Comparison of ENCODE assay signal across 22 cellular contexts in the genomic region with DNA sequence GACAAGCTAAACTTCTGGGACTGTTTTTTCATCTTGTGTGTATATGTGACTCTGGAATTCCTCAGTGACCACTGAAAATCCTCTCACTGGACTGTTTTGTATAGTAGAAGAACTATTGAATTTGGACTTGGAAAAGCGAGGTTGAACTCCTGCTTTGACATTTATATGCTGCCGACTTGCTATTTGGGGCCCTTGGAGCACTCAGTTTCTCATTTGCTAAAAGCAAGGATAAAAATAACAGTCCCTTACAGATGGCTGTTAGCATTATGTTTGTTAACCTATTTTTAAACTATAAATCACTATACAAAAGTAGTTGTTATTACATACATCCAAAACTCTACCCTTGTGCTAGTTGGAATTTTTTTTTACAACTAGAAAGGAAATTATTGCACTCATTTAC.
"Had no signal": no experiment of that assay in that cellular context is flagged by ENCODE, and none has a peak within 500 bp of the region (broad histone marks: within the 10 kb centered on the region; RNA-seq: fewer than 3 reads in every experiment).

No MANE protein-coding gene starts in this region.

- H3K27me3 ChIP-seq: ascending aorta, brain microvascular endothelial cell, ovary, right lobe of liver, SJSA1, upper lobe of left lung had no signal

- H3K9me3 Mint-ChIP-seq: activated naive CD4-positive, alpha-beta T cell treated with anti-CD3 and anti-CD28 coated beads, Interleukin-2, amount 50 U/mL, for 72 hours; activated T-helper 17 cell treated with anti-CD3 and anti-CD28 coated beads, Interleukin-2, amount 50 U/mL, for 72 hours; endodermal cell; natural killer cell; stimulated activated naive B cell treated with anti-CD40 and anti-IgM and Interleukin-4, amounts not matched to agents 10 μg/mL and 1 μg/mL and 100 μg/mL, for 72 hours; WTC11 had no signal

- H3K9me3 ChIP-seq: ascending aorta, ovary, prostate gland, right lobe of liver, SJSA1, thoracic aorta, upper lobe of left lung had no signal

- H3K4me1 ChIP-seq: ascending aorta, prostate gland had no signal

- H3K4me3 Mint-ChIP-seq: activated T-helper 17 cell treated with anti-CD3 and anti-CD28 coated beads, Interleukin-2, amount 50 U/mL, for 72 hours; endodermal cell; natural killer cell; stimulated activated naive B cell treated with anti-CD40 and anti-IgM and Interleukin-4, amounts not matched to agents 10 μg/mL and 1 μg/mL and 100 μg/mL, for 72 hours; WTC11 had no signal

- H3K27ac ChIP-seq: ascending aorta, brain microvascular endothelial cell, coronary artery, ovary, prostate gland, right lobe of liver, SJSA1, thoracic aorta, upper lobe of left lung had no signal

- FAIRE-seq: kidney had no signal

- H3K27me3 Mint-ChIP-seq: activated T-helper 17 cell treated with anti-CD3 and anti-CD28 coated beads, Interleukin-2, amount 50 U/mL, for 72 hours; stimulated activated naive B cell treated with anti-CD40 and anti-IgM and Interleukin-4, amounts not matched to agents 10 μg/mL and 1 μg/mL and 100 μg/mL, for 72 hours had no signal

- H3K36me3 Mint-ChIP-seq: natural killer cell, WTC11 had no signal

- DNase-seq: activated CD4-positive, alpha-beta T cell treated with anti-CD3 and anti-CD28 coated beads for 4 hours; activated CD4-positive, alpha-beta T cell treated with anti-CD3 and anti-CD28 coated beads, Interleukin-2, amount 50 U/mL, for 48 hours; brain microvascular endothelial cell; endodermal cell; kidney; midbrain; natural killer cell; ovary; right lobe of liver; stimulated activated CD4-positive, alpha-beta T cell treated with anti-CD3 and anti-CD28 coated beads, Interleukin-2, amount 100 ng/mL, for 48 hours; stimulated activated CD8-positive, alpha-beta memory T cell treated with anti-CD3 and anti-CD28 coated beads, Interleukin-4, amount 100 ng/mL, for 48 hours; stimulated activated naive B cell treated with anti-CD40 and anti-IgM and Interleukin-4, amounts not matched to agents 10 μg/mL and 1 μg/mL and 100 μg/mL, for 72 hours; T-helper 9 cell had no signal

- H3K36me3 ChIP-seq: ascending aorta, ovary, prostate gland, right lobe of liver, thoracic aorta, upper lobe of left lung had no signal

- H3K4me3 ChIP-seq: ascending aorta, coronary artery, ovary, prostate gland, right lobe of liver, SJSA1, thoracic aorta, upper lobe of left lung had no signal

- ATAC-seq: activated naive CD4-positive, alpha-beta T cell treated with anti-CD3 and anti-CD28 coated beads, Interleukin-2, amount 50 U/mL, for 72 hours; activated T-helper 17 cell treated with anti-CD3 and anti-CD28 coated beads, Interleukin-2, amount 50 U/mL, for 72 hours; natural killer cell; right lobe of liver; stimulated activated naive B cell treated with anti-CD40 and anti-IgM and Interleukin-4, amounts not matched to agents 10 μg/mL and 1 μg/mL and 100 μg/mL, for 72 hours; WTC11 had no signal

- H3K4me1 Mint-ChIP-seq: WTC11 had no signal

- H3K27ac Mint-ChIP-seq: activated T-helper 17 cell treated with anti-CD3 and anti-CD28 coated beads, Interleukin-2, amount 50 U/mL, for 72 hours; endodermal cell; natural killer cell; stimulated activated naive B cell treated with anti-CD40 and anti-IgM and Interleukin-4, amounts not matched to agents 10 μg/mL and 1 μg/mL and 100 μg/mL, for 72 hours; WTC11 had no signal
